Comparison of ENCODE assay signal across 6 cellular contexts in the genomic region with DNA sequence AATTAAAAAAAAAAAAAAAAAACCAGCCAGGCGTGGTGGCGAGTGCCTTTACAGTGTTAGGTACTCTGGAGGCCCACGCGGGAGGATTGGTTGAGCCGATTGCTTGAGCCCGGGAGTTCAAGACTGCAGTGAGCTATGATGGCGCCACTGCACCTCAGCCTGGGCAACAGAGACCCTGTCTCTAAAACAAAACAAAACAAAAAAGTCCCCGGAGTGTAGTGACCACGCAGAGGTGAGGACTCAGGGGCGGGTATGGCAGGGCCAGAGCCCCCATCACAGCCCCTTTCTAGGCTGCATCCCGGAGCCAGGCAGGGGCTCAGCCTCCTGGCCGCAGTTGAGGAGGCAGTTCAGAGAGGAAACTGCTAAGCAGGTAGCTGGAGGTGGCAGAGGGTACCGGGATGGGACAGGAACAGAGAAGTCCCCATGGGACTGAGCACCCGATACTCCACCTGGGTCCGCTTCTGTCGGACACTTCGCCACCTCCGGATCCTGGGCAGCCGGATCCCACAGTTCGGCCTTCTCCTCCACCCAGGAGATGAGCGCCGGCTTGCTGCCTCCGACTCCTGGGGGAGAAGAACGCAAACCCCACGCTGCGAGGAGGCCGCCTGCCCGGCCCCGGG. TPM values are rescaled to one million over a fixed set of nuclear protein-coding genes. Genes with fewer than 3 reads are reported as not detected.
A peak's percentile ranks its signal among the peaks of the same experiment; 100 is the strongest.
DNase-seq lines count a peak whose midpoint lies in the region; ATAC-seq and TF ChIP-seq lines count a peak whose summit lies in the region.

No MANE protein-coding gene starts in this region.

- H3K27ac Mint-ChIP-seq in central memory CD8-positive, alpha-beta T cell (ENCODE audit: low read depth): peak overlapping the region; percentile 93

- TF ChIP-seq CTCF in GM12875 (IDR thresholded peaks at IDR 0.05; ENCODE audit: borderline replicate concordance, insufficient read depth, low read depth, low read length) (no peak), ovary (IDR thresholded peaks at IDR 0.05) (no peak)

- H3K4me3 Mint-ChIP-seq in central memory CD8-positive, alpha-beta T cell: peak overlapping the region; percentile 91

- peak overlapping the region; percentile 77 for H3K4me3 ChIP-seq in GM12875 (ENCODE audit: low read depth, low read length)
- peak overlapping the region; percentile 64 for H3K4me3 ChIP-seq in ovary

- no peaks in the 10 kb centered on the region for H3K27me3 Mint-ChIP-seq in central memory CD8-positive, alpha-beta T cell

- H3K9me3 Mint-ChIP-seq in central memory CD8-positive, alpha-beta T cell: no peaks in the 10 kb centered on the region

- no peak for TF ChIP-seq EP300 in ovary (IDR thresholded peaks at IDR 0.05)

- H3K36me3 Mint-ChIP-seq in central memory CD8-positive, alpha-beta T cell (ENCODE audit: insufficient read depth): peaks cover 20% of the 10 kb centered on the region

- H3K4me1 ChIP-seq in ovary (ENCODE audit: insufficient read depth): peaks cover 7% of the 10 kb centered on the region

- ATAC-seq in HG03378 (IDR thresholded peaks at IDR 0.05; ENCODE audit: unreplicated experiment): peak; percentile 17
- no peak for ATAC-seq in central memory CD8-positive, alpha-beta T cell (replicated peaks; ENCODE audit: extremely low read depth, poor library complexity, severe bottlenecking)

- H3K4me1 Mint-ChIP-seq in central memory CD8-positive, alpha-beta T cell: peaks cover 24% of the 10 kb centered on the region

- H3K27ac ChIP-seq in ovary: peak overlapping the region; percentile 76 to 83

- no peaks in the 10 kb centered on the region for H3K36me3 ChIP-seq in ovary

- TF ChIP-seq POLR2A in ovary (IDR thresholded peaks at IDR 0.05): no peak

- no peaks in the 10 kb centered on the region for H3K27me3 ChIP-seq in ovary

- no peaks in the 10 kb centered on the region for H3K9me3 ChIP-seq in ovary

- 7 to 12% (median 8%) methylated on average over 24 to 29 of the region's 29 CpGs for WGBS in ovary, 3 donors

- intact Hi-C loops in ovary (cut with DNase I): loop anchor here in 1 of 4 donors (10.0 kb wide), 1 partner anchor 479 kb away; a partner anchor contains a TSS

- DNase-seq in central memory CD8-positive, alpha-beta T cell (ENCODE audit: low spot score in 2 of 2): no peak
- DNase-seq in ovary (no peak), NCI-H128 (lab: John Stamatoyannopoulos, UW; ENCODE audit: unreplicated experiment) (no peak)
- DNase-seq in central memory CD4-positive, alpha-beta T cell: no peak

RNA-seq across cellular contexts. Expression of a gene that starts 0.8 kb away (rescaled TPM):
- 10 to 100 TPM; 11.9 to 19.2 (median 12.9) TPM for total RNA-seq in ovary
- 10 to 100 TPM in 1 of 2 donors, 1 to 10 TPM in 1; 8.4 to 11.4 TPM for polyA plus RNA-seq in ovary

RNA-seq across cellular contexts. Expression of a gene that starts 7.5 kb away (rescaled TPM):
- total RNA-seq in ovary: 10 to 100 TPM; 20.5 to 43.2 (median 38.6) TPM
- 10 to 100 TPM; 12.4 to 40.6 TPM for polyA plus RNA-seq in ovary

RNA-seq across cellular contexts. Expression of a gene that starts 24.3 kb away (rescaled TPM):
- 10 to 100 TPM in 5 of 7 donors, 1 to 10 TPM in 2; 6.8 to 14.5 (median 13.2) TPM for total RNA-seq in ovary
- 1 to 10 TPM; 4.3 to 9.6 TPM for polyA plus RNA-seq in ovary

RNA-seq across cellular contexts. Expression of a gene that starts 37.7 kb away (rescaled TPM):
- total RNA-seq in ovary: 10 to 100 TPM; 10.4 to 31.2 (median 15.4) TPM
- polyA plus RNA-seq in ovary: 10 to 100 TPM; 10.3 to 16.1 TPM

RNA-seq across cellular contexts. Expression of a gene that starts 51.6 kb away (rescaled TPM):
- 10 to 100 TPM in 5 of 7 donors, 1 to 10 TPM in 2; 7.0 to 29.4 (median 22.2) TPM for total RNA-seq in ovary
- 10 to 100 TPM; 11.7 to 14.8 TPM for polyA plus RNA-seq in ovary
